9 cellular contexts compared by ENCODE assay signal in genomic region chr13:40102854-40103253, GRCh38.
DNase-seq lines count a peak whose midpoint lies in the region; TF ChIP-seq lines count a peak whose summit lies in the region.
"Had no signal": no experiment of that assay in that cellular context is flagged by ENCODE, and none has a peak within 500 bp of the region (broad histone marks: within the 10 kb centered on the region; RNA-seq: fewer than 3 reads in every experiment).

No MANE protein-coding gene starts in this region.

- H3K27ac Mint-ChIP-seq in CD14-positive monocyte = no peak overlapping the region

- H3K27me3 Mint-ChIP-seq in CD14-positive monocyte (ENCODE audit: low read depth in 3 of 3) = peaks cover 0 to 2% (median 0%) of the 10 kb centered on the region in 3 donors

- no peak for TF ChIP-seq CTCF in CD14-positive monocyte (IDR thresholded peaks at IDR 0.05)

- H3K4me1 Mint-ChIP-seq in CD14-positive monocyte = no peaks in the 10 kb centered on the region

- in situ Hi-C loops in HAP-1 (cut with MboI; ENCODE audit: low sequenced_read_pairs) = no loop called here

- peaks cover 2 to 15% (median 8%) of the 10 kb centered on the region in 7 donors for H3K9me3 Mint-ChIP-seq in CD14-positive monocyte

- no peaks in the 10 kb centered on the region for H3K36me3 ChIP-seq in HAP-1 (replicated peaks)
- H3K36me3 ChIP-seq: heart right ventricle had no signal

- intact Hi-C loops in CD14-positive monocyte (cut with micrococcal nuclease) = no loop called here

- no peak overlapping the region for H3K4me3 ChIP-seq in HAP-1
- H3K4me3 ChIP-seq: heart right ventricle had no signal

- no peaks in the 10 kb centered on the region for H3K36me3 Mint-ChIP-seq in CD14-positive monocyte

- H3K27me3 ChIP-seq in HAP-1 (ENCODE audit: low read depth) = no peaks in the 10 kb centered on the region
- H3K27me3 ChIP-seq: heart right ventricle had no signal

- peak; percentile 76 for DNase-seq in HT1080 (ENCODE audit: low read depth)
- DNase-seq in activated T-cell treated with anti-CD3 and anti-CD28 coated beads for 24 hours (ENCODE audit: low read depth) = peak; percentile 86
- DNase-seq in glomerular visceral epithelial cell (ENCODE audit: extremely low spot score) = peak; percentile 71
- peak; percentile 57 for DNase-seq in stimulated activated CD8-positive, alpha-beta memory T cell treated with anti-CD3 and anti-CD28 coated beads, Interleukin-12 subunit alpha, Interleukin-12 subunit beta, amount 100 ng/mL, for 4 hours (ENCODE audit: low read depth)
- DNase-seq in HAP-1 (ENCODE audit: low spot score in 2 of 2) = no peak
- no peak for DNase-seq in NCI-H2081 (lab: John Stamatoyannopoulos, UW)
- DNase-seq in CD14-positive monocyte (ENCODE audit: low spot score) = no peak
- no peak for DNase-seq in DMS153 treated with DMSO at 0.1 percent for 48 hours (lab: John Stamatoyannopoulos, UW; ENCODE audit: unreplicated experiment)
- DNase-seq: heart right ventricle had no signal

- no peak overlapping the region for H3K4me3 Mint-ChIP-seq in CD14-positive monocyte

- H3K4me1 ChIP-seq in HAP-1 = no peaks in the 10 kb centered on the region
- H3K4me1 ChIP-seq: heart right ventricle had no signal

- peaks cover 7% of the 10 kb centered on the region; the same call in 1 of the 2 replicates for H3K9me3 ChIP-seq in HAP-1

Comparison
In these comparisons a context has a peak if more than half of its experiments do, and no peak if none do; other contexts are left out.
1. DNase-seq: peak in HT1080 (single experiment), activated T-cell treated with anti-CD3 and anti-CD28 coated beads for 24 hours (single experiment), glomerular visceral epithelial cell (single experiment) and stimulated activated CD8-positive, alpha-beta memory T cell treated with anti-CD3 and anti-CD28 coated beads, Interleukin-12 subunit alpha, Interleukin-12 subunit beta, amount 100 ng/mL, for 4 hours (single experiment); none in HAP-1 (0 of 2), NCI-H2081 (0 of 2), CD14-positive monocyte (single experiment) and DMS153 treated with DMSO at 0.1 percent for 48 hours (single experiment).